ENCODE assay signal across 22 cellular contexts in genomic region chr4:94550851-94551250, GRCh38.
"Had no signal": no experiment of that assay in that cellular context is flagged by ENCODE, and none has a peak within 500 bp of the region (broad histone marks: within the 10 kb centered on the region; RNA-seq: fewer than 3 reads in every experiment).

No MANE protein-coding gene starts in this region.

- H3K36me3 ChIP-seq: esophagus muscularis mucosa, gastroesophageal sphincter, lower lobe of right lung, neutrophil, suprapubic skin, thyroid gland had no signal

- H3K4me1 Mint-ChIP-seq: central memory CD8-positive, alpha-beta T cell had no signal

- H3K27me3 Mint-ChIP-seq: central memory CD8-positive, alpha-beta T cell; memory B cell; naive B cell; type B pancreatic cell had no signal

- ATAC-seq: gastroesophageal sphincter; lower lobe of right lung; stimulated activated naive CD8-positive, alpha-beta T cell treated with anti-CD3 and anti-CD28 coated beads, Interleukin-15, Interleukin-2, amounts not matched to agents 100 U/mL and 50 U/mL, for 24 hours had no signal

- H3K4me3 ChIP-seq: esophagus muscularis mucosa, gastroesophageal sphincter, lower lobe of right lung, suprapubic skin, thyroid gland had no signal

- H3K4me1 ChIP-seq: thyroid gland had no signal

- H3K4me3 Mint-ChIP-seq: central memory CD8-positive, alpha-beta T cell; memory B cell; naive B cell; type B pancreatic cell had no signal

- H3K27ac ChIP-seq: epithelial cell of prostate, esophagus muscularis mucosa, gastroesophageal sphincter, lower lobe of right lung, neutrophil, suprapubic skin, thyroid gland had no signal

- H3K9me3 Mint-ChIP-seq: central memory CD8-positive, alpha-beta T cell had no signal

- H3K27me3 ChIP-seq: esophagus muscularis mucosa, gastroesophageal sphincter, neutrophil, suprapubic skin, thyroid gland had no signal

- FAIRE-seq: endometrium, small intestine, urothelium cell line had no signal

- DNase-seq: effector memory CD4-positive, alpha-beta T cell; glutamatergic neuron; hippocampal formation; lower lobe of right lung; midbrain; naive B cell; posterior cingulate gyrus; right cardiac atrium; small intestine; stimulated activated CD4-positive, alpha-beta T cell treated with anti-CD3 and anti-CD28 coated beads, Interleukin-2, amount 100 ng/mL, for 48 hours; stimulated activated naive CD8-positive, alpha-beta T cell treated with anti-CD3 and anti-CD28 coated beads, Interleukin-15, Interleukin-2, amounts not matched to agents 100 U/mL and 50 U/mL, for 24 hours; thyroid gland had no signal

- H3K27ac Mint-ChIP-seq: memory B cell, naive B cell, type B pancreatic cell had no signal

- H3K9me3 ChIP-seq: esophagus muscularis mucosa, gastroesophageal sphincter, lower lobe of right lung, neutrophil, suprapubic skin, thyroid gland had no signal
